Comparison of ENCODE assay signal across 17 cellular contexts in genomic region chr1:184287001-184287400, GRCh38.
A peak's percentile ranks its signal among the peaks of the same experiment; 100 is the strongest.
DNase-seq lines count a peak whose midpoint lies in the region; TF ChIP-seq lines count a peak whose summit lies in the region.
"Had no signal": no experiment of that assay in that cellular context is flagged by ENCODE, and none has a peak within 500 bp of the region (broad histone marks: within the 10 kb centered on the region; RNA-seq: fewer than 3 reads in every experiment).

No MANE protein-coding gene starts in this region.

- TF ChIP-seq EP300 in suprapubic skin (IDR thresholded peaks at IDR 0.05), result no peak

- no peak for TF ChIP-seq CTCF in suprapubic skin (IDR thresholded peaks at IDR 0.05)
- no peak for TF ChIP-seq CTCF in smooth muscle cell (IDR thresholded peaks at IDR 0.05; ENCODE audit: borderline replicate concordance, insufficient read depth, poor library complexity, severe bottlenecking)

- no peaks in the 10 kb centered on the region for H3K27me3 ChIP-seq in suprapubic skin
- H3K27me3 ChIP-seq in smooth muscle cell (ENCODE audit: low read depth), result no peaks in the 10 kb centered on the region
- H3K27me3 ChIP-seq: MG63, tibial artery had no signal

- WGBS in suprapubic skin, result 76% methylated on average over 8 of the region's 8 CpGs
- WGBS in smooth muscle cell (ENCODE audit: low lambda C conversion rate), result 92% methylated on average over 8 of the region's 8 CpGs

- H2AFZ ChIP-seq in smooth muscle cell (ENCODE audit: low read depth), result no peak overlapping the region

- H3K4me3 ChIP-seq in suprapubic skin, result no peak overlapping the region
- H3K4me3 ChIP-seq in smooth muscle cell, result no peak overlapping the region
- H3K4me3 ChIP-seq: MG63, tibial artery had no signal

- TF ChIP-seq POLR2A in suprapubic skin (IDR thresholded peaks at IDR 0.05), result no peak

- H3K4me1 ChIP-seq in suprapubic skin (peaks cover 13% of the 10 kb centered on the region), smooth muscle cell (ENCODE audit: low read depth) (no peaks in the 10 kb centered on the region)

- H3K79me2 ChIP-seq in smooth muscle cell (ENCODE audit: low read depth), result no peaks in the 10 kb centered on the region

- H3F3A ChIP-seq in smooth muscle cell (ENCODE audit: low read depth), result no peaks in the 10 kb centered on the region

- no peak overlapping the region for H3K27ac ChIP-seq in suprapubic skin
- no peak overlapping the region for H3K27ac ChIP-seq in smooth muscle cell (ENCODE audit: low read depth)
- H3K27ac ChIP-seq: tibial artery had no signal

- H3K9me3 ChIP-seq in suprapubic skin (no peaks in the 10 kb centered on the region), smooth muscle cell (replicated peaks; ENCODE audit: low read depth) (no peaks in the 10 kb centered on the region)
- H3K9me3 ChIP-seq: tibial artery had no signal

- H3K36me3 ChIP-seq in suprapubic skin (no peaks in the 10 kb centered on the region), smooth muscle cell (ENCODE audit: low read depth) (no peaks in the 10 kb centered on the region)
- H3K36me3 ChIP-seq: MG63, tibial artery had no signal

- H3K4me2 ChIP-seq in smooth muscle cell, result no peak overlapping the region

- H3K9ac ChIP-seq in smooth muscle cell (ENCODE audit: low read depth), result no peak overlapping the region

- H4K20me1 ChIP-seq in smooth muscle cell (ENCODE audit: low read depth), result no peaks in the 10 kb centered on the region

- DNase-seq in DMS53 (lab: John Stamatoyannopoulos, UW) (peak; percentile 92), LHCN-M2 (ENCODE audit: low read depth) (peak; percentile 13), RKO (ENCODE audit: low spot score) (peak; percentile 8), iris pigment epithelial cell (ENCODE audit: low read depth) (peak; percentile 24), suprapubic skin (ENCODE audit: low spot score in 2 of 2) (no peak), NCI-H1694 treated with DMSO at 0.1 percent for 48 hours (lab: John Stamatoyannopoulos, UW) (no peak), smooth muscle cell (lab: John Stamatoyannopoulos, UW; ENCODE audit: unreplicated experiment) (no peak), T1000 (lab: John Stamatoyannopoulos, UW) (no peak)
- DNase-seq: activated CD4-positive, alpha-beta T cell treated with anti-CD3 and anti-CD28 coated beads, Interleukin-2, amount 10 ng/mL, durations not matched to agents 24 days and 14 days; H9; MG63; midbrain; NCI-H226; nephron progenitor cell; stimulated activated CD4-positive, alpha-beta T cell treated with anti-CD3 and anti-CD28 coated beads, Interleukin-1b, Interleukin-23, amount 100 ng/mL, for 48 hours; stimulated activated naive B cell treated with anti-CD40 and anti-IgM and Interleukin-4, amounts not matched to agents 10 μg/mL and 1 μg/mL and 100 μg/mL, for 72 hours; tibial artery had no signal

Comparison
In these comparisons a context has a peak if more than half of its experiments do, and no peak if none do; other contexts are left out.
1. DNase-seq: peak in DMS53 (single experiment), LHCN-M2 (single experiment), RKO (single experiment) and iris pigment epithelial cell (single experiment); none in suprapubic skin (0 of 2), NCI-H1694 treated with DMSO at 0.1 percent for 48 hours (single experiment), smooth muscle cell (single experiment) and T1000 (single experiment).